ENCODE assay signal across 14 cellular contexts in the genomic region with DNA sequence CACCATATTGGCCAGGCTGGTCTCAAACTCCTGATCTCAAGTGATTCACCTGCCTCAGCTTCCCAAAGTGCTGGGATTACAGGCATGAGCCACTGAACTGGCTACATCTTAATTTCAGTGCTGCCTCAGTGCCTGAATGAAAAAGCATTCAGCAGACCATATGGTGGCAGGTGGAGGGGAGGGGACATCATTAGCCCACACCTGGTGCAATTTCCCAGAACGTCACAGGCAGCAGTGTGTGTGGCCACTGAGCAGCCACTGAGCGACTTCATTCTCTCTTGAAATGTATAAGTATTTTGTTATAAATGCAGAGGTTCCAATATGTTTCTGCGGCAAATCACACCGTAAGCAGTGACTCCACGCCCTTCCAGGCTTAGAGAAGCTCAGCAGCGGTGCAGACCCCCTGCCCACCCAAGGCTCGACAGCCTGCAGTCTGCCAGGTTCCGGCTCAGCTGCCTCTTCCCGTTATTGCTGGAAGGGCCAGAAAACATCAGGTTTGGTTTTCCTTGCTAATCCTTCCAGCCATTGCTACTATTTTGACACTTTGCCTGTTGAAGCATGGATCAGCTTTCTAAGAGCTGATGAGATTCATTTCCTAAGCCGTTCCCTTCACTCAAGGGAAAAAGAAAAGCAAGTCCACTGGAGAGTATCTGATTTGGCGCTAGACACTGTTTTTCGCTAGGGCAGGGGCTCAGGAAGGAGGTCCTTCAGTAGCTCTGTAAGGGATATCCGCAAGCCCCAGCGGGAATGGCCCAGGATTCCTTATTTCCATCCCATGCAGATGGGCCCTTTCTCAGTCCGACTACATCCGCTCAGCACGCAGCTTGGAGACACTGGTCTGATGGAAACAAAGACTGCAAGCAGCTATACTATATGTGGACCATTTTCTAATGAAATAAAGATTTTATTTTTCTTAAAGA.
DNase-seq lines count a peak whose midpoint lies in the region; ATAC-seq lines count a peak whose summit lies in the region.
"Had no signal": no experiment of that assay in that cellular context is flagged by ENCODE, and none has a peak within 500 bp of the region (broad histone marks: within the 10 kb centered on the region; RNA-seq: fewer than 3 reads in every experiment).

No MANE protein-coding gene starts in this region.

- no peak overlapping the region for H3K56ac ChIP-seq in mesendoderm (ENCODE audit: low read length)

- no peak overlapping the region for H4K5ac ChIP-seq in mesendoderm (ENCODE audit: low read length)

- no peak overlapping the region for H3K18ac ChIP-seq in mesendoderm (ENCODE audit: low read length)

- H3K4me3 ChIP-seq in mesendoderm (ENCODE audit: low read length), result no peak overlapping the region
- H3K4me3 ChIP-seq: MG63, right lobe of liver had no signal

- no peak overlapping the region for H3K9ac ChIP-seq in mesendoderm (ENCODE audit: low read length)

- H3K79me2 ChIP-seq in mesendoderm (ENCODE audit: control insufficient read depth, insufficient read depth, low read length), result no peaks in the 10 kb centered on the region

- H2BK15ac ChIP-seq in mesendoderm (replicated peaks; ENCODE audit: low read depth), result no peak overlapping the region

- H2BK120ac ChIP-seq in mesendoderm (ENCODE audit: low read depth, low read length), result no peak overlapping the region

- peak; percentile 79 for DNase-seq in DMS 273 (lab: John Stamatoyannopoulos, UW; ENCODE audit: unreplicated experiment)
- DNase-seq in NCI-H1694 treated with DMSO at 0.1 percent for 48 hours (lab: John Stamatoyannopoulos, UW), result peak; percentile 80
- peak; percentile 12 for DNase-seq in RPMI8226
- DNase-seq in mesendoderm, result no peak
- DNase-seq in HCEC 1CT, result no peak
- no peak for DNase-seq in SKM-1 (lab: John Stamatoyannopoulos, UW; ENCODE audit: unreplicated experiment)
- DNase-seq: cerebellar nuclear complex; effector memory CD8-positive, alpha-beta T cell; MG63; NCI-H2029; occipital lobe; right lobe of liver had no signal

- H3K27me3 ChIP-seq in mesendoderm (ENCODE audit: insufficient read depth, low read length, poor library complexity), result no peaks in the 10 kb centered on the region
- H3K27me3 ChIP-seq: MG63, right lobe of liver had no signal

- peak overlapping the region; percentile 30 for H3K23ac ChIP-seq in mesendoderm (ENCODE audit: low read length)

- ATAC-seq in GM19328 (IDR thresholded peaks at IDR 0.05; ENCODE audit: unreplicated experiment), result no peak
- ATAC-seq: effector memory CD8-positive, alpha-beta T cell had no signal

- no peaks in the 10 kb centered on the region for H3K36me3 ChIP-seq in mesendoderm (ENCODE audit: control insufficient read depth, insufficient read depth, low read length)
- H3K36me3 ChIP-seq: MG63, right lobe of liver had no signal

- no peak overlapping the region for H3K27ac ChIP-seq in mesendoderm (ENCODE audit: low read depth, low read length)
- H3K27ac ChIP-seq: right lobe of liver, RWPE1 had no signal

- no peak overlapping the region for H2AK5ac ChIP-seq in mesendoderm (ENCODE audit: low read length)

- H3K4ac ChIP-seq in mesendoderm (ENCODE audit: low read depth, low read length), result no peak overlapping the region

- H3K79me1 ChIP-seq in mesendoderm (ENCODE audit: low read length), result no peaks in the 10 kb centered on the region

- no peak overlapping the region for H3K4me2 ChIP-seq in mesendoderm (ENCODE audit: low read length)

- H3K4me1 ChIP-seq in mesendoderm (ENCODE audit: control insufficient read depth, low read depth, low read length), result no peaks in the 10 kb centered on the region
- H3K4me1 ChIP-seq: right lobe of liver had no signal

- H2BK5ac ChIP-seq in mesendoderm (ENCODE audit: low read length), result no peak overlapping the region

- no peak overlapping the region for H4K8ac ChIP-seq in mesendoderm (ENCODE audit: low read depth, low read length)

- WGBS in mesendoderm (ENCODE audit: extremely low coverage, insufficient coverage, low lambda C conversion rate), result no CpG with 5 or more reads among the region's 17 CpGs

Comparison
In these comparisons a context has a peak if more than half of its experiments do, and no peak if none do; other contexts are left out.
1. DNase-seq: peak in DMS 273 (single experiment), NCI-H1694 treated with DMSO at 0.1 percent for 48 hours (single experiment) and RPMI8226 (single experiment); none in mesendoderm (single experiment), HCEC 1CT (single experiment) and SKM-1 (single experiment).